8 cellular contexts compared by ENCODE assay signal in the genomic region with DNA sequence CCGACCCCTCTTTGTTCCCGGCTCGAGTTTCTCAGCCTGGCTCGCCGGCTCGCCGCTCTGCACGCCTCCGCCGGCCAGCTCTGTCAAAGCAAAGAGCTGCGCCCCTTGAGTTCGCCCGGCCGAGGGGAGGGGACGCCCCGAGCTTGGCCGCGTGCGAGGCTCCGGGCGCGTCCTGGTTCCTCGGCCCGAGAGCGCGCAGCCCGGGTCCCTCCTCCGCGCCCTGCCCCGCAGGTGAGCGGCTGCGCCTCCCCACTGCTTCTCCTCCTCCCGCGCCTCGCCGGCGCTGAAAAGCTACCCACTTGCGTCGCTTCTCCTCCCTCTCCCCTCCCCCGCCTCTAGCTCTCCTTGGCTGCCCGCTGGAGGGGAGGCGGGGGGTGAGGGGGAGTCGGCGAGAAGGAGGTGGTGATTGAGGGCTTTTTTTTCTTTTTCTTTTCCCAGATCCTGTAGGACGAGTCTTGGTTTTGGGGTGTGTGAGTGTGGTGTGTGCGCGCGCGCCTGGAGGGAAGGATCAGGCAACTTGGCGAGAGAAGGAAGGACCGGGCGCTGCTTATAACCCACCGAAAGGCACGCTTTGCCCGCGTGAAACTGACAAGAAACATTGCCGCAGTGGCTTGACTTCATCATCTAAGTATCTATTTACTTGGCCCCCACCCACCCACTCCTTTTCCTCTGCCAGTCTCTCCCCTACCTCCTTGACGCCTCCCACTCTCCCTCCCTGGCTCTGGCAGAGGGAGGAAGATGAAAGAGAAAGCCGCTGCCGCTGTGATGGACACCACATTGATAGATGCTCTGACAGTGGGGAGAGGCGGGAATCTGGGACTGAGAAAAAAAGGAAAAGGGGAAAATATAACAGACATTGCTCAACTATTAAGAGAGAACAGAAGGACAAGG. TPM values are rescaled to one million over a fixed set of nuclear protein-coding genes. Genes with fewer than 3 reads are reported as not detected.
A peak's percentile ranks its signal among the peaks of the same experiment; 100 is the strongest.
DNase-seq lines count a peak whose midpoint lies in the region; ATAC-seq and TF ChIP-seq lines count a peak whose summit lies in the region.

A gene (minus strand): TSS at position 261 of the 891 bp plus-strand sequence. CDS start 1,165 bp downstream, outside the sequence.

- peaks cover 0 to 2% (median 0%) of the 10 kb centered on the region in 8 donors for H3K9me3 Mint-ChIP-seq in CD4-positive, alpha-beta memory T cell

- peak; percentile 31 for ATAC-seq in GM21528 (IDR thresholded peaks at IDR 0.05; ENCODE audit: low FRiP score, unreplicated experiment)

- H3K9me3 ChIP-seq in CD4-positive, alpha-beta memory T cell (ENCODE audit: control insufficient read depth in 1 of 2, low read length in 2 of 2), result no peaks in the 10 kb centered on the region

- peaks cover 15 to 31% of the 10 kb centered on the region in 2 donors for H3K27me3 Mint-ChIP-seq in CD4-positive, alpha-beta memory T cell

- DNase-seq in CD4-positive, alpha-beta memory T cell, result peak; percentile 58 to 80 (median 62)
- DNase-seq in M059J (ENCODE audit: low read depth) (peak; percentile 59), coronary artery (ENCODE audit: low spot score) (no peak), lung microvascular endothelial cell (ENCODE audit: low read depth in 2 of 2) (peak; percentile 33 to 39), NCI-H2171 (lab: John Stamatoyannopoulos, UW) (no peak)
- peak; percentile 42 for DNase-seq in activated CD4-positive, CD25-positive, alpha-beta regulatory T cell treated with anti-CD3 and anti-CD28 coated beads, Interleukin-2, amount 50 U/mL, for 16 hours (ENCODE audit: low read depth, low spot score)
- DNase-seq in stimulated activated CD8-positive, alpha-beta memory T cell treated with anti-CD3 and anti-CD28 coated beads, Interleukin-4, amount 100 ng/mL, for 48 hours, result peak; percentile 77

- intact Hi-C loops in CD4-positive, alpha-beta memory T cell (cut with micrococcal nuclease), result loop anchor here (1.0 to 5.0 kb wide), 3 partner anchors 8 to 403 kb away; no protein-coding TSS in a partner anchor

- H3K4me3 Mint-ChIP-seq in CD4-positive, alpha-beta memory T cell, result peak within 1 kb of the TSS; percentile 96 to 100 (median 98)

- peak within 1 kb of the TSS; percentile 64 for H3K27ac ChIP-seq in CD4-positive, alpha-beta memory T cell (ENCODE audit: low read depth, low read length)
- H3K27ac ChIP-seq in coronary artery, result no peak within 1 kb of the TSS

- no peaks in the 10 kb centered on the region for H3K36me3 ChIP-seq in CD4-positive, alpha-beta memory T cell (ENCODE audit: insufficient read depth, low read length)

- CTCF ChIA-PET in CD4-positive, alpha-beta memory T cell (lab: Charles Lee; ENCODE audit: partially characterized antibody), result interaction anchor here (1.0 to 1.8 kb wide), 12 partner anchors 9 to 403 kb away, joined by 3 to 6 read pairs (median 3); no protein-coding TSS in a partner anchor

- H3K27me3 ChIP-seq in CD4-positive, alpha-beta memory T cell (ENCODE audit: insufficient read depth, low read length), result peaks cover 14% of the 10 kb centered on the region

- peak within 1 kb of the TSS; percentile 75 to 96 (median 92) for H3K27ac Mint-ChIP-seq in CD4-positive, alpha-beta memory T cell

- H3K4me1 Mint-ChIP-seq in CD4-positive, alpha-beta memory T cell, result peaks cover 24 to 73% (median 38%) of the 10 kb centered on the region in 4 donors

- H3K4me3 ChIP-seq in CD4-positive, alpha-beta memory T cell (ENCODE audit: low read length in 2 of 2), result peak within 1 kb of the TSS; percentile 71 to 81
- H3K4me3 ChIP-seq in coronary artery, result peak within 1 kb of the TSS; percentile 74

- peaks cover 47% of the 10 kb centered on the region for H3K4me1 ChIP-seq in CD4-positive, alpha-beta memory T cell (ENCODE audit: insufficient read depth, low read length)

- no peak for TF ChIP-seq CTCF in coronary artery (IDR thresholded peaks at IDR 0.05)

- POLR2A ChIA-PET in CD4-positive, alpha-beta memory T cell (lab: Charles Lee; ENCODE audit: partially characterized antibody), result interaction anchor here (0.6 to 19.9 kb wide), 12 partner anchors 11 to 265 kb away, joined by 3 to 460 read pairs (median 4); no protein-coding TSS in a partner anchor

- peaks cover 13 to 41% of the 10 kb centered on the region in 2 donors for H3K36me3 Mint-ChIP-seq in CD4-positive, alpha-beta memory T cell

RNA-seq across cellular contexts. Expression of the gene that starts here (rescaled TPM):
- total RNA-seq in CD4-positive, alpha-beta memory T cell, result 100 to 1,000 TPM; 363 to 382 TPM
- 100 to 1,000 TPM; 307 to 399 TPM for polyA plus RNA-seq in CD4-positive, alpha-beta memory T cell
- 12.4 and 13.1 TPM in 2 replicates for total RNA-seq in M059J (2014; rRNA removed; shearing (Covaris generic))
- total RNA-seq in lung microvascular endothelial cell, result 0.20 TPM in 1 of 2 replicates, not detected in the other

Comparison
In these comparisons a context has a peak if more than half of its experiments do, and no peak if none do; other contexts are left out.
1. RNA of the gene that starts here (total RNA-seq): 363 to 382 TPM in CD4-positive, alpha-beta memory T cell; 12.4 to 13.1 TPM in M059J and 0.20 TPM in lung microvascular endothelial cell; every median in the first group is over 10 times any median in the second.
2. Peak in DNase-seq in lung microvascular endothelial cell; RNA of the gene not detected or under 1 TPM.
3. DNase-seq: peak in CD4-positive, alpha-beta memory T cell (5 of 5), M059J (single experiment), activated CD4-positive, CD25-positive, alpha-beta regulatory T cell treated with anti-CD3 and anti-CD28 coated beads, Interleukin-2, amount 50 U/mL, for 16 hours (single experiment) and stimulated activated CD8-positive, alpha-beta memory T cell treated with anti-CD3 and anti-CD28 coated beads, Interleukin-4, amount 100 ng/mL, for 48 hours (single experiment); none in coronary artery (single experiment) and NCI-H2171 (single experiment).